9 cellular contexts compared by ENCODE assay signal in genomic region chr5:141343953-141344463, GRCh38. TPM values are rescaled to one million over a fixed set of nuclear protein-coding genes. Genes with fewer than 3 reads are reported as not detected.
DNase-seq lines count a peak whose midpoint lies in the region; ATAC-seq, FAIRE-seq and TF ChIP-seq lines count a peak whose summit lies in the region.
"Had no signal": no experiment of that assay in that cellular context is flagged by ENCODE, and none has a peak within 500 bp of the region (broad histone marks: within the 10 kb centered on the region; RNA-seq: fewer than 3 reads in every experiment).

No MANE protein-coding gene starts in this region.

- H3K36me3 ChIP-seq in kidney (ENCODE audit: control insufficient read depth in 1 of 2, insufficient read depth in 2 of 2, low read length in 2 of 2): no peaks in the 10 kb centered on the region

- POLR2A ChIA-PET in WTC11 (lab: Charles Lee): interaction anchor here (0.6 kb wide), 1 partner anchor 1022 kb away, joined by 3 read pairs; no protein-coding TSS in a partner anchor

- peaks cover 2% of the 10 kb centered on the region; the same call in 1 of the 2 replicates for H3K4me1 Mint-ChIP-seq in WTC11

- no peak for TF ChIP-seq CTCF in AG10803 (conservative IDR thresholded peaks at IDR 0.05; ENCODE audit: low read length)
- no peak for TF ChIP-seq CTCF in WTC11 (IDR thresholded peaks at IDR 0.05)
- no peak for TF ChIP-seq CTCF in kidney (IDR thresholded peaks at IDR 0.05; ENCODE audit: borderline replicate concordance, extremely low read depth, insufficient read depth)

- no peak for DNase-seq in AG10803 (ENCODE audit: low read depth)
- no peak for DNase-seq in WTC11 (ENCODE audit: low spot score)
- DNase-seq in kidney: no peak
- no peak for DNase-seq in DMS53 treated with DMSO at 0.1 percent for 48 hours (lab: John Stamatoyannopoulos, UW; ENCODE audit: unreplicated experiment)
- DNase-seq in G401 (ENCODE audit: low spot score): no peak
- no peak for DNase-seq in stimulated activated CD4-positive, alpha-beta T cell treated with anti-CD3 and anti-CD28 coated beads, Interleukin-1b, Interleukin-23, amount 100 ng/mL, for 48 hours
- DNase-seq: caudate nucleus, DMS79 treated with DMSO at 0.1 percent for 48 hours, T1000 had no signal

- in situ Hi-C loops in G401 (cut with HindIII; ENCODE audit: low sequenced_read_pairs): no loop called here

- H3K9ac ChIP-seq in kidney (ENCODE audit: low read length in 2 of 2): no peak overlapping the region

- H3K27ac ChIP-seq in kidney (ENCODE audit: low read depth in 2 of 2, low read length in 2 of 2): no peak overlapping the region

- CTCF ChIA-PET in WTC11 (lab: Charles Lee): interaction anchor here (0.6 to 4.0 kb wide), 32 partner anchors 10 to 223 kb away, joined by 3 to 22 read pairs (median 4); partner anchors contain the start of genes PCDHB10, PCDHB11, PCDHB14 and PCDHB15

- peaks cover 16 to 52% of the 10 kb centered on the region in 2 donors for H3K9me3 ChIP-seq in kidney (ENCODE audit: control insufficient read depth in 1 of 2, low read length in 2 of 2)

- no peak for ATAC-seq in WTC11

- no peak overlapping the region for H3K27ac Mint-ChIP-seq in WTC11

- intact Hi-C loops in kidney (cut with DNase I): no loop called here

- no peaks in the 10 kb centered on the region for H3K27me3 Mint-ChIP-seq in WTC11 (ENCODE audit: low read depth)

- H3K4me3 Mint-ChIP-seq in WTC11: 0 out of 2 replicates have a peak overlapping the region, but pooled peaks have one; percentile 22

- peaks cover 51% of the 10 kb centered on the region for H3K36me3 Mint-ChIP-seq in WTC11

- H3K4me3 ChIP-seq in AG10803 (ENCODE audit: low read length): peak overlapping the region; percentile 48
- peak overlapping the region; percentile 40 to 41 for H3K4me3 ChIP-seq in kidney (ENCODE audit: low read length in 2 of 2)

- no peaks in the 10 kb centered on the region for H3K4me1 ChIP-seq in kidney (ENCODE audit: control insufficient read depth in 1 of 2, insufficient read depth in 1 of 2, low read depth in 1 of 2, low read length in 2 of 2)

- FAIRE-seq in kidney (lab: Jason Lieb, UNC): no peak

- peaks cover 57% of the 10 kb centered on the region for H3K9me3 Mint-ChIP-seq in WTC11

TF ChIP-seq in WTC11, 78 proteins besides CTCF, POLR2A, EP300 and RAD21:
- TF ChIP-seq NR1H2 (CRISPR knock-in tag; IDR thresholded peaks at IDR 0.05): no peak
- no peak for TF ChIP-seq NFYB (CRISPR knock-in tag; conservative IDR thresholded peaks at IDR 0.05; ENCODE audit: low read depth)
- no peak for TF ChIP-seq CBFB (CRISPR knock-in tag; IDR thresholded peaks at IDR 0.05; ENCODE audit: low read depth)
- no peak for TF ChIP-seq TEAD1 (CRISPR knock-in tag; IDR thresholded peaks at IDR 0.05)
- TF ChIP-seq USF2 (CRISPR knock-in tag; IDR thresholded peaks at IDR 0.05): no peak
- TF ChIP-seq STAT6 (CRISPR knock-in tag; conservative IDR thresholded peaks at IDR 0.05; ENCODE audit: low read depth): no peak
- TF ChIP-seq ELF4 (CRISPR knock-in tag; IDR thresholded peaks at IDR 0.05; ENCODE audit: low read depth): no peak
- TF ChIP-seq ESRRA (CRISPR knock-in tag; IDR thresholded peaks at IDR 0.05; ENCODE audit: borderline replicate concordance): no peak
- TF ChIP-seq ATF3 (CRISPR knock-in tag; conservative IDR thresholded peaks at IDR 0.05): no peak
- no peak for TF ChIP-seq ZNF396 (CRISPR knock-in tag; IDR thresholded peaks at IDR 0.05; ENCODE audit: borderline replicate concordance)
- TF ChIP-seq ZNF138 (CRISPR knock-in tag; conservative IDR thresholded peaks at IDR 0.05): no peak
- no peak for TF ChIP-seq E2F5 (CRISPR knock-in tag; IDR thresholded peaks at IDR 0.05)

RNA-seq across cellular contexts. Expression of gene PCDHGA3, which starts 0.4 kb away (rescaled TPM):
- total RNA-seq in WTC11 (2021): 0.92 to 1.3 TPM (median 0.98 TPM) in 3 replicates
- 4.0 TPM for total RNA-seq in kidney
- 0.22 TPM for polyA plus RNA-seq in kidney (ENCODE audit: insufficient read depth, low read depth, low replicate concordance)
- total RNA-seq in G401 (2014; rRNA removed; shearing (Covaris generic)): not detected in 2 replicates

RNA-seq across cellular contexts. Expression of gene PCDHGA2, which starts 5.4 kb away (rescaled TPM):
- total RNA-seq in WTC11 (2021) (0.66 to 0.96 TPM (median 0.94 TPM) in 3 replicates), kidney (4.7 TPM)
- 0.73 TPM for polyA plus RNA-seq in kidney (ENCODE audit: insufficient read depth, low read depth, low replicate concordance)
- not detected in 2 replicates for total RNA-seq in G401 (2014; rRNA removed; shearing (Covaris generic))

RNA-seq across cellular contexts. Expression of gene PCDHGB1, which starts 5.9 kb away (rescaled TPM):
- total RNA-seq in WTC11 (2021): 4.9 to 5.6 TPM (median 5.5 TPM) in 3 replicates
- total RNA-seq in kidney: 2.9 TPM
- polyA plus RNA-seq in kidney (ENCODE audit: insufficient read depth, low read depth, low replicate concordance): 0.37 TPM
- total RNA-seq in G401 (2014; rRNA removed; shearing (Covaris generic)): not detected in 2 replicates

RNA-seq across cellular contexts. Expression of gene PCDHGA4, which starts 10.8 kb away (rescaled TPM):
- 3.4 to 3.9 TPM (median 3.5 TPM) in 3 replicates for total RNA-seq in WTC11 (2021)
- total RNA-seq in kidney: 3.9 TPM
- polyA plus RNA-seq in kidney (ENCODE audit: insufficient read depth, low read depth, low replicate concordance): 0.13 TPM
- 0.06 TPM in 1 of 2 replicates, not detected in the other for total RNA-seq in G401 (2014; rRNA removed; shearing (Covaris generic))

RNA-seq across cellular contexts. Expression of gene PCDHGA1, which starts 13.7 kb away (rescaled TPM):
- total RNA-seq in WTC11 (2021) (1.1 to 1.5 TPM (median 1.2 TPM) in 3 replicates), kidney (0.69 TPM)
- polyA plus RNA-seq in kidney (ENCODE audit: insufficient read depth, low read depth, low replicate concordance): 0.19 TPM
- not detected in 2 replicates for total RNA-seq in G401 (2014; rRNA removed; shearing (Covaris generic))
